ENCODE assay signal across 9 cellular contexts in genomic region chr16:17277981-17278381, GRCh38.
DNase-seq lines count a peak whose midpoint lies in the region; ATAC-seq and TF ChIP-seq lines count a peak whose summit lies in the region.
"Had no signal": no experiment of that assay in that cellular context is flagged by ENCODE, and none has a peak within 500 bp of the region (broad histone marks: within the 10 kb centered on the region; RNA-seq: fewer than 3 reads in every experiment).

No MANE protein-coding gene starts in this region.

- CTCF ChIA-PET in CD4-positive, alpha-beta memory T cell (lab: Charles Lee; ENCODE audit: partially characterized antibody), result interaction anchor here (1.3 to 3.2 kb wide), 6 partner anchors 9 to 190 kb away, joined by 3 to 12 read pairs (median 4); no protein-coding TSS in a partner anchor

- H3K4me3 Mint-ChIP-seq in CD4-positive, alpha-beta memory T cell, result no peak overlapping the region

- no peaks in the 10 kb centered on the region for H3K4me1 ChIP-seq in uterus
- H3K4me1 ChIP-seq in CD4-positive, alpha-beta memory T cell (ENCODE audit: insufficient read depth, low read length), result peaks cover 16% of the 10 kb centered on the region

- H3K36me3 ChIP-seq in uterus, result no peaks in the 10 kb centered on the region
- H3K36me3 ChIP-seq in CD4-positive, alpha-beta memory T cell (ENCODE audit: insufficient read depth, low read length), result no peaks in the 10 kb centered on the region

- ATAC-seq in left lobe of liver, result peak; percentile 61

- H3K27ac ChIP-seq in uterus, result no peak overlapping the region
- H3K27ac ChIP-seq in CD4-positive, alpha-beta memory T cell (ENCODE audit: low read depth, low read length), result no peak overlapping the region

- H3K27me3 ChIP-seq in uterus, result no peaks in the 10 kb centered on the region
- no peaks in the 10 kb centered on the region for H3K27me3 ChIP-seq in CD4-positive, alpha-beta memory T cell (ENCODE audit: insufficient read depth, low read length)

- H3K4me3 ChIP-seq in uterus, result no peak overlapping the region
- no peak overlapping the region for H3K4me3 ChIP-seq in CD4-positive, alpha-beta memory T cell (ENCODE audit: low read length in 2 of 2)

- peak overlapping the region in 3 of 7 donors; percentile 3 to 74 (median 64) for H3K27ac Mint-ChIP-seq in CD4-positive, alpha-beta memory T cell

- no peaks in the 10 kb centered on the region for H3K27me3 Mint-ChIP-seq in CD4-positive, alpha-beta memory T cell

- POLR2A ChIA-PET in CD4-positive, alpha-beta memory T cell (lab: Charles Lee; ENCODE audit: partially characterized antibody), result no interaction called here

- intact Hi-C loops in uterus (cut with DNase I; ENCODE audit: low total_unique reads), result no loop called here
- intact Hi-C loops in CD4-positive, alpha-beta memory T cell (cut with micrococcal nuclease), result loop anchor here (5.0 kb wide), 1 partner anchor 189 kb away; no protein-coding TSS in a partner anchor

- H3K36me3 Mint-ChIP-seq in CD4-positive, alpha-beta memory T cell, result no peaks in the 10 kb centered on the region

- H3K9me3 Mint-ChIP-seq in CD4-positive, alpha-beta memory T cell, result no peaks in the 10 kb centered on the region

- no peaks in the 10 kb centered on the region for H3K9me3 ChIP-seq in uterus
- no peaks in the 10 kb centered on the region for H3K9me3 ChIP-seq in CD4-positive, alpha-beta memory T cell (ENCODE audit: control insufficient read depth in 1 of 2, low read length in 2 of 2)

- DNase-seq in stimulated activated CD4-positive, alpha-beta T cell treated with anti-CD3 and anti-CD28 coated beads, Interleukin-15, amount 100 ng/mL, for 24 hours, result peak; percentile 23
- DNase-seq in stimulated activated CD4-positive, alpha-beta T cell treated with anti-CD3 and anti-CD28 coated beads, Interleukin-4, amount 100 ng/mL, for 24 hours, result no peak
- DNase-seq in amniotic epithelial cell (ENCODE audit: low read depth) (peak; percentile 7), left lobe of liver (ENCODE audit: low spot score) (no peak), uterus (peak; percentile 27 to 52), NCI-H1417 (lab: John Stamatoyannopoulos, UW) (no peak)
- DNase-seq in CD4-positive, alpha-beta memory T cell, result no peak
- no peak for DNase-seq in NK-92 treated with Interleukin-12 subunit alpha and Interleukin-12 subunit beta, amount 100 ng/mL, for 24 hours (lab: John Stamatoyannopoulos, UW)
- DNase-seq: activated CD8-positive, alpha-beta memory T cell treated with anti-CD3 and anti-CD28 coated beads, Interleukin-2, amount 50 U/mL, for 48 hours had no signal

- TF ChIP-seq CTCF in uterus (IDR thresholded peaks at IDR 0.05), result peak in 3 of 4 experiments; percentile 28 to 56 (median 53)

- H3K4me1 Mint-ChIP-seq in CD4-positive, alpha-beta memory T cell, result peaks cover 30 to 55% (median 37%) of the 10 kb centered on the region in 4 donors

- TF ChIP-seq POLR2A in uterus (IDR thresholded peaks at IDR 0.05), result no peak

Comparison
In these comparisons a context has a peak if more than half of its experiments do, and no peak if none do; other contexts are left out.
1. DNase-seq: peak in stimulated activated CD4-positive, alpha-beta T cell treated with anti-CD3 and anti-CD28 coated beads, Interleukin-15, amount 100 ng/mL, for 24 hours (single experiment), amniotic epithelial cell (single experiment) and uterus (2 of 2); none in stimulated activated CD4-positive, alpha-beta T cell treated with anti-CD3 and anti-CD28 coated beads, Interleukin-4, amount 100 ng/mL, for 24 hours (single experiment), left lobe of liver (single experiment), NCI-H1417 (0 of 3), CD4-positive, alpha-beta memory T cell (0 of 5) and NK-92 treated with Interleukin-12 subunit alpha and Interleukin-12 subunit beta, amount 100 ng/mL, for 24 hours (single experiment).